23 cellular contexts compared by ENCODE assay signal in genomic region chr10:55858730-55859129, GRCh38.
"Had no signal": no experiment of that assay in that cellular context is flagged by ENCODE, and none has a peak within 500 bp of the region (broad histone marks: within the 10 kb centered on the region; RNA-seq: fewer than 3 reads in every experiment).

No MANE protein-coding gene starts in this region.

- DNase-seq: natural killer cell; occipital lobe; ovary; posterior cingulate gyrus; psoas muscle; right cardiac atrium; right lobe of liver; sigmoid colon; small intestine; stimulated activated CD4-positive, alpha-beta T cell treated with anti-CD3 and anti-CD28 coated beads, Interleukin-15, amount 100 ng/mL, for 24 hours; stimulated activated CD4-positive, alpha-beta T cell treated with anti-CD3 and anti-CD28 coated beads, Interleukin-2, amount 100 ng/mL, for 24 hours; stimulated activated CD4-positive, alpha-beta T cell treated with anti-CD3 and anti-CD28 coated beads, Interleukin-2, amount 100 ng/mL, for 48 hours; stimulated activated CD4-positive, alpha-beta T cell treated with anti-CD3 and anti-CD28 coated beads, Interleukin-4, amount 100 ng/mL, for 24 hours; stimulated activated naive B cell treated with anti-CD40 and anti-IgM and Interleukin-4, amounts not matched to agents 10 μg/mL and 1 μg/mL and 100 μg/mL, for 72 hours; stimulated activated naive CD4-positive, alpha-beta T cell treated with Interleukin-2 at 50 U/mL for 16 hours; stomach; thyroid gland; trophoblast cell; upper lobe of left lung had no signal

- H3K4me3 ChIP-seq: neural progenitor cell, ovary, psoas muscle, right lobe of liver, sigmoid colon, stomach, thoracic aorta, thyroid gland, tibial nerve, upper lobe of left lung, vagina had no signal
